ENCODE assay signal across 1 cellular context in genomic region chr19:10717356-10718204, GRCh38.
TF ChIP-seq lines count a peak whose summit lies in the region.

Gene DNM2, plus strand, starts transcription at chr19:10718079. Its CDS starts 164 bp downstream, at chr19:10718243.

TF ChIP-seq in GM12878, 131 proteins besides CTCF, POLR2A, EP300 and RAD21 (continued from another document and continues in another):
- TF ChIP-seq MXI1 (IDR thresholded peaks at IDR 0.05; ENCODE audit: low read depth, low read length) = peak; percentile 77
- TF ChIP-seq EGR1 (IDR thresholded peaks at IDR 0.05; ENCODE audit: borderline replicate concordance in 1 of 2, low read depth in 2 of 2, low read length in 2 of 2) = no peak
- peak; percentile 47; the same call in 1 of the 2 replicates for TF ChIP-seq YBX1 (IDR thresholded peaks at IDR 0.05)
- TF ChIP-seq NR2F1 (conservative IDR thresholded peaks at IDR 0.05) = peak; percentile 89
- TF ChIP-seq SIN3A (IDR thresholded peaks at IDR 0.05; ENCODE audit: low read depth, low read length) = no peak; the same call in 1 of the 2 replicates
- peak; percentile 88 for TF ChIP-seq NR2C1 (IDR thresholded peaks at IDR 0.05)
- TF ChIP-seq CEBPB (IDR thresholded peaks at IDR 0.05; ENCODE audit: borderline replicate concordance in 1 of 2, low read depth in 2 of 2, low read length in 2 of 2) = peak in 1 of 2 experiments; percentile 29; a peak in 1 of 4 replicates
- TF ChIP-seq NFYA (IDR thresholded peaks at IDR 0.05; ENCODE audit: borderline replicate concordance, low read depth, low read length) = peak; percentile 100
- no peak for TF ChIP-seq MYB (IDR thresholded peaks at IDR 0.05; ENCODE audit: borderline replicate concordance, low read depth, low read length)
- peak; percentile 74 for TF ChIP-seq EED (IDR thresholded peaks at IDR 0.05; ENCODE audit: low read depth)
- TF ChIP-seq SMC3 (IDR thresholded peaks at IDR 0.05; ENCODE audit: borderline replicate concordance, low read length) = peak; percentile 83; the same call in 1 of the 2 replicates
- peak; percentile 68 for TF ChIP-seq E2F8 (IDR thresholded peaks at IDR 0.05; ENCODE audit: low read depth, partially characterized antibody)
- 0 out of 2 replicates have a peak, but pooled peaks have one; percentile 33 for TF ChIP-seq HSF1 (IDR thresholded peaks at IDR 0.05; ENCODE audit: low read depth, low read length)
- TF ChIP-seq ATF3 (IDR thresholded peaks at IDR 0.05; ENCODE audit: borderline replicate concordance, extremely low read depth, low read depth, low read length) = no peak
- TF ChIP-seq MEF2B (IDR thresholded peaks at IDR 0.05; ENCODE audit: partially characterized antibody, poor library complexity, severe bottlenecking) = peak; percentile 100
- peak; percentile 76 to 90 for TF ChIP-seq IKZF2 (IDR thresholded peaks at IDR 0.05)
- TF ChIP-seq TARDBP (IDR thresholded peaks at IDR 0.05; ENCODE audit: borderline replicate concordance) = peak; percentile 77; the same call in 1 of the 2 replicates
- TF ChIP-seq SIX5 (IDR thresholded peaks at IDR 0.05; ENCODE audit: low read depth, low read length, severe bottlenecking) = peak; percentile 87
- peak; percentile 96 for TF ChIP-seq ZBTB40 (IDR thresholded peaks at IDR 0.05; ENCODE audit: borderline replicate concordance)
- TF ChIP-seq TAF1 (IDR thresholded peaks at IDR 0.05; ENCODE audit: borderline replicate concordance, low read depth, low read length) = 0 out of 2 replicates have a peak, but pooled peaks have one; percentile 47
- no peak for TF ChIP-seq BRCA1 (IDR thresholded peaks at IDR 0.05; ENCODE audit: low read depth, low read length)
- TF ChIP-seq PKNOX1 (IDR thresholded peaks at IDR 0.05) = peak; percentile 100
- peak; percentile 100 for TF ChIP-seq SP1 (IDR thresholded peaks at IDR 0.05; ENCODE audit: low read depth, low read length)
- TF ChIP-seq ELK1 (IDR thresholded peaks at IDR 0.05; ENCODE audit: low read depth, low read length) = 0 out of 2 replicates have a peak, but pooled peaks have one; percentile 25
- peak; percentile 63; the same call in 1 of the 2 replicates for TF ChIP-seq POLR2AphosphoS2 (IDR thresholded peaks at IDR 0.05; ENCODE audit: low read depth, low read length)
- peak; percentile 94 for TF ChIP-seq E4F1 (IDR thresholded peaks at IDR 0.05; ENCODE audit: borderline replicate concordance, partially characterized antibody)
- TF ChIP-seq E2F4 (IDR thresholded peaks at IDR 0.05; ENCODE audit: low read depth, low read length) = no peak
- no peak for TF ChIP-seq REST (IDR thresholded peaks at IDR 0.05; ENCODE audit: low read depth, low read length)
- peak; percentile 100 for TF ChIP-seq SKIL (IDR thresholded peaks at IDR 0.05; ENCODE audit: low read depth, poor library complexity, severe bottlenecking)
- peak; percentile 57 to 90 for TF ChIP-seq SRF (IDR thresholded peaks at IDR 0.05; ENCODE audit: low read depth in 2 of 2, low read length in 2 of 2)
- no peak for TF ChIP-seq MTA3 (IDR thresholded peaks at IDR 0.05; ENCODE audit: borderline replicate concordance, low read length)
- TF ChIP-seq RB1 (IDR thresholded peaks at IDR 0.05; ENCODE audit: borderline replicate concordance) = peak; percentile 77; the same call in 1 of the 2 replicates
